Comparison of ENCODE assay signal across 14 cellular contexts in genomic region chr2:159287733-159288132, GRCh38. TPM values are rescaled to one million over a fixed set of nuclear protein-coding genes. Genes with fewer than 3 reads are reported as not detected.
A peak's percentile ranks its signal among the peaks of the same experiment; 100 is the strongest.
DNase-seq lines count a peak whose midpoint lies in the region; ATAC-seq, FAIRE-seq and TF ChIP-seq lines count a peak whose summit lies in the region.
"Had no signal": no experiment of that assay in that cellular context is flagged by ENCODE, and none has a peak within 500 bp of the region (broad histone marks: within the 10 kb centered on the region; RNA-seq: fewer than 3 reads in every experiment).

No MANE protein-coding gene starts in this region.

- no peak for TF ChIP-seq RAD21 in HCT116 (IDR thresholded peaks at IDR 0.05; ENCODE audit: low read depth)

- no peaks in the 10 kb centered on the region for H3K9me2 ChIP-seq in HCT116 (ENCODE audit: insufficient read depth)

- H3K79me2 ChIP-seq in HCT116 (ENCODE audit: insufficient read depth, low read length) (peaks cover 10% of the 10 kb centered on the region), astrocyte (ENCODE audit: insufficient read depth, low read length) (no peaks in the 10 kb centered on the region)

- H3K4me3 ChIP-seq in HCT116 (replicated peaks in 1 of 2; ENCODE audit: low read depth in 1 of 2, low read length in 2 of 2) = peak overlapping the region in 1 of 2 experiments; percentile 73; a peak in 1 of 4 replicates
- H3K4me3 ChIP-seq in astrocyte (ENCODE audit: insufficient read depth, low read depth, low read length) = no peak overlapping the region

- H3K9me3 ChIP-seq in HCT116 (ENCODE audit: control insufficient read depth in 1 of 2, insufficient read depth in 1 of 2, low read depth in 1 of 2, low read length in 2 of 2) (no peaks in the 10 kb centered on the region), astrocyte (ENCODE audit: insufficient read depth, low read depth, low read length) (no peaks in the 10 kb centered on the region)
- H3K9me3 ChIP-seq: breast epithelium, esophagus squamous epithelium, thoracic aorta had no signal

- RAD21 ChIA-PET in HCT116 (lab: Charles Lee; ENCODE audit: low non-redundant PET in 1 of 2, low total read pairs in 2 of 2, uncharacterized antibody in 2 of 2, unreplicated experiment in 2 of 2) = no interaction called here

- H3K36me3 ChIP-seq in HCT116 (ENCODE audit: control insufficient read depth in 1 of 2, insufficient read depth in 2 of 2, low read length in 2 of 2) (no peaks in the 10 kb centered on the region), astrocyte (ENCODE audit: insufficient read depth, low read length) (no peaks in the 10 kb centered on the region)
- H3K36me3 ChIP-seq: breast epithelium, thoracic aorta had no signal

- DNase-seq in CD14-positive monocyte (ENCODE audit: low spot score) = no peak
- DNase-seq in HCT116 (ENCODE audit: low read depth, low spot score) = no peak
- DNase-seq in astrocyte (ENCODE audit: low read depth) = no peak
- no peak for DNase-seq in nephron progenitor cell
- DNase-seq in NCI-H146 (lab: John Stamatoyannopoulos, UW) = no peak
- DNase-seq in NCI-H2227 (lab: John Stamatoyannopoulos, UW; ENCODE audit: unreplicated experiment) = no peak
- no peak for DNase-seq in stimulated activated CD4-positive, alpha-beta T cell treated with anti-CD3 and anti-CD28 coated beads, Interleukin-4, amount 100 ng/mL, for 1 hour
- DNase-seq: COR-L47; esophagus squamous epithelium; islet precursor cell; stimulated activated CD4-positive, alpha-beta T cell treated with anti-CD3 and anti-CD28 coated beads, Interleukin-4, amount 100 ng/mL, for 24 hours had no signal

- CTCF ChIA-PET in HCT116 (lab: Charles Lee) = no interaction called here

- no peak for FAIRE-seq in astrocyte (lab: Jason Lieb, UNC)

- no peak overlapping the region for H3K9ac ChIP-seq in HCT116 (ENCODE audit: low read length)
- H3K9ac ChIP-seq in astrocyte (ENCODE audit: low read length) = no peak overlapping the region

- H4K20me1 ChIP-seq in HCT116 (ENCODE audit: insufficient read depth) (no peaks in the 10 kb centered on the region), astrocyte (ENCODE audit: insufficient read depth, low read length) (no peaks in the 10 kb centered on the region)

- H3K27me3 Mint-ChIP-seq in CD14-positive monocyte (ENCODE audit: low read depth in 3 of 3) (peaks cover 0 to 2% (median 0%) of the 10 kb centered on the region in 3 donors), astrocyte (ENCODE audit: low read depth, unreplicated experiment) (no peaks in the 10 kb centered on the region), nephron progenitor cell (ENCODE audit: low read depth, poor library complexity) (peaks cover 3% of the 10 kb centered on the region)

- peak overlapping the region; percentile 86; the same call in 1 of the 2 replicates for H3K27ac ChIP-seq in HCT116 (ENCODE audit: low read depth, low read length)
- no peak overlapping the region for H3K27ac ChIP-seq in astrocyte (ENCODE audit: low read depth, low read length)

- H3K4me3 Mint-ChIP-seq in CD14-positive monocyte (no peak overlapping the region), astrocyte (ENCODE audit: unreplicated experiment) (peak overlapping the region; percentile 86), nephron progenitor cell (peak overlapping the region; percentile 92)

- H2AFZ ChIP-seq in HCT116 (ENCODE audit: low read depth, low read length, poor library complexity, severe bottlenecking) (no peak overlapping the region), astrocyte (ENCODE audit: low read depth, low read length) (no peak overlapping the region)

- peaks cover 34% of the 10 kb centered on the region for H3K4me1 Mint-ChIP-seq in CD14-positive monocyte
- peaks cover 13% of the 10 kb centered on the region for H3K4me1 Mint-ChIP-seq in astrocyte (ENCODE audit: low read depth, unreplicated experiment)
- peaks cover 37% of the 10 kb centered on the region for H3K4me1 Mint-ChIP-seq in nephron progenitor cell

- BruUV-seq in HCT116 (replicated peaks; lab: Mats Ljungman, UMichigan) = no TSS peak

- H3K4me2 ChIP-seq in HCT116 (ENCODE audit: low read length) (peak overlapping the region; percentile 93; the same call in 1 of the 2 replicates), astrocyte (ENCODE audit: low read length) (no peak overlapping the region)

- H3K9me3 Mint-ChIP-seq in CD14-positive monocyte = peaks cover 0 to 2% (median 0%) of the 10 kb centered on the region in 7 donors
- no peaks in the 10 kb centered on the region for H3K9me3 Mint-ChIP-seq in astrocyte (ENCODE audit: unreplicated experiment)
- H3K9me3 Mint-ChIP-seq in nephron progenitor cell = no peaks in the 10 kb centered on the region

- ATAC-seq in HCT116 (no peak), HG03469 (IDR thresholded peaks at IDR 0.05; ENCODE audit: unreplicated experiment) (no peak)

- peaks cover under 1 to 2% of the 10 kb centered on the region in 2 donors for H3K36me3 Mint-ChIP-seq in CD14-positive monocyte
- H3K36me3 Mint-ChIP-seq in astrocyte (ENCODE audit: low read depth, unreplicated experiment) = no peaks in the 10 kb centered on the region
- H3K36me3 Mint-ChIP-seq in nephron progenitor cell (ENCODE audit: low read depth) = peaks cover 7% of the 10 kb centered on the region

- TF ChIP-seq CTCF in CD14-positive monocyte (IDR thresholded peaks at IDR 0.05) (no peak), HCT116 (IDR thresholded peaks at IDR 0.05 in 2 of 3, conservative IDR thresholded peaks at IDR 0.05 in 1 of 3; ENCODE audit: borderline replicate concordance in 1 of 3, insufficient read depth in 1 of 3, low read depth in 2 of 3, low read length in 2 of 3) (no peak), astrocyte (IDR thresholded peaks at IDR 0.05; ENCODE audit: insufficient read depth, low read depth, low read length) (no peak), nephron progenitor cell (IDR thresholded peaks at IDR 0.05) (no peak)

- H3K4me1 ChIP-seq in HCT116 (ENCODE audit: control insufficient read depth in 1 of 2, insufficient read depth in 2 of 2, low read length in 2 of 2) = peaks cover 7 to 29% of the 10 kb centered on the region in 2 experiments
- H3K4me1 ChIP-seq in astrocyte (ENCODE audit: insufficient read depth, low read length) = peaks cover 20% of the 10 kb centered on the region
- H3K4me1 ChIP-seq: breast epithelium had no signal

- H3K27ac Mint-ChIP-seq in CD14-positive monocyte (peak overlapping the region in 5 of 7 donors; percentile 92 to 97 (median 94)), astrocyte (ENCODE audit: unreplicated experiment) (no peak overlapping the region), nephron progenitor cell (peak overlapping the region; percentile 42)

- H3K27me3 ChIP-seq in HCT116 (ENCODE audit: insufficient read depth, low read length) (no peaks in the 10 kb centered on the region), astrocyte (ENCODE audit: insufficient read depth, low read length) (no peaks in the 10 kb centered on the region)
- H3K27me3 ChIP-seq: breast epithelium, esophagus squamous epithelium had no signal

- TF ChIP-seq POLR2A in HCT116 (IDR thresholded peaks at IDR 0.05; ENCODE audit: borderline replicate concordance, extremely low read depth, insufficient read depth, insufficient read length) = no peak

- POLR2A ChIA-PET in HCT116 (lab: Charles Lee) = no interaction called here

- intact Hi-C loops in CD14-positive monocyte (cut with micrococcal nuclease) = loop anchor here in 1 of 2 donors (5.0 kb wide), 1 partner anchor 40 kb away; no protein-coding TSS in a partner anchor
- intact Hi-C loops in HCT116 (cut with micrococcal nuclease) = loop anchor here (5.0 kb wide), 1 partner anchor 330 kb away; the partner anchor contains the start of gene BAZ2B

TF ChIP-seq in HCT116, 20 proteins besides CTCF, POLR2A, EP300 and RAD21:
- TF ChIP-seq ELF1 (IDR thresholded peaks at IDR 0.05; ENCODE audit: borderline replicate concordance, low read depth) (no peak), SP1 (IDR thresholded peaks at IDR 0.05; ENCODE audit: low read depth) (no peak)

RNA-seq across cellular contexts. Expression of gene WDSUB1, which starts 1.2 kb away (rescaled TPM):
- polyA plus RNA-seq in CD14-positive monocyte = 10 to 100 TPM; 10.1 to 17.8 TPM
- 8.8 TPM for total RNA-seq in HCT116 (2021; ENCODE audit: unreplicated experiment)
- 6.0 TPM in 2 replicates for polyA plus RNA-seq in HCT116 (2012)
- total RNA-seq in astrocyte = 4.4 and 5.4 TPM in 2 replicates

Comparison
In these comparisons a context has a peak if more than half of its experiments do, and no peak if none do; other contexts are left out.
1. H3K4me3 Mint-ChIP-seq: peak in astrocyte (single experiment) and nephron progenitor cell (single experiment); none in CD14-positive monocyte (0 of 2).